ENCODE assay signal across 16 cellular contexts in genomic region chr11:7559404-7560283, GRCh38. TPM values are rescaled to one million over a fixed set of nuclear protein-coding genes. Genes with fewer than 3 reads are reported as not detected.
A peak's percentile ranks its signal among the peaks of the same experiment; 100 is the strongest.
DNase-seq lines count a peak whose midpoint lies in the region; ATAC-seq, FAIRE-seq and TF ChIP-seq lines count a peak whose summit lies in the region.
"Had no signal": no experiment of that assay in that cellular context is flagged by ENCODE, and none has a peak within 500 bp of the region (broad histone marks: within the 10 kb centered on the region; RNA-seq: fewer than 3 reads in every experiment).

No MANE protein-coding gene starts in this region.

- peaks cover 12% of the 10 kb centered on the region for H3K9me3 Mint-ChIP-seq in nephron progenitor cell
- H3K9me3 Mint-ChIP-seq: H9 had no signal

- H3K27me3 Mint-ChIP-seq in nephron progenitor cell (ENCODE audit: low read depth, poor library complexity) = peaks cover 4% of the 10 kb centered on the region
- H3K27me3 Mint-ChIP-seq: T-helper 17 cell had no signal

- TF ChIP-seq CTCF in nephron progenitor cell (IDR thresholded peaks at IDR 0.05) = no peak

- no peak for DNase-seq in GM19239 (ENCODE audit: insufficient read length, low spot score)
- no peak for DNase-seq in nephron progenitor cell
- DNase-seq in NCI-H1105 treated with DMSO at 0.1 percent for 48 hours (lab: John Stamatoyannopoulos, UW) = no peak
- DNase-seq in 8988T = no peak
- no peak for DNase-seq in A172 (ENCODE audit: low spot score)
- DNase-seq: activated CD4-positive, CD25-positive, alpha-beta regulatory T cell treated with anti-CD3 and anti-CD28 coated beads, Interleukin-2, amount 50 U/mL, for 72 hours; activated naive CD4-positive, alpha-beta T cell; DMS153; foreskin melanocyte; H9; left lung; ovary; T-helper 17 cell had no signal

- peak overlapping the region; percentile 47 for H3K27ac Mint-ChIP-seq in nephron progenitor cell
- H3K27ac Mint-ChIP-seq: T-helper 17 cell had no signal

- ATAC-seq in GM21825 (IDR thresholded peaks at IDR 0.05; ENCODE audit: unreplicated experiment) (peak; percentile 65), HG03280 (IDR thresholded peaks at IDR 0.05; ENCODE audit: unreplicated experiment) (peak; percentile 52), HG02970 (IDR thresholded peaks at IDR 0.05; ENCODE audit: low FRiP score, unreplicated experiment) (no peak)
- ATAC-seq: left lung, T-helper 17 cell had no signal

- FAIRE-seq in GM19239 (lab: Jason Lieb, UNC) = peak; percentile 89

- H3K4me1 Mint-ChIP-seq in nephron progenitor cell = peaks cover 35% of the 10 kb centered on the region

- H3K4me3 Mint-ChIP-seq in nephron progenitor cell = no peak overlapping the region
- H3K4me3 Mint-ChIP-seq: H9, T-helper 17 cell had no signal

- H3K36me3 Mint-ChIP-seq in nephron progenitor cell (ENCODE audit: low read depth) = peaks cover 17% of the 10 kb centered on the region

RNA-seq across cellular contexts. Expression of gene PPFIBP2, which starts 45.8 kb away (rescaled TPM):
- total RNA-seq in A172 (2014; rRNA removed; shearing (Covaris generic)) = 0.38 and 3.1 TPM in 2 replicates
